Comparison of ENCODE assay signal across 7 cellular contexts in genomic region chr14:101643651-101644050, GRCh38.
"Had no signal": no experiment of that assay in that cellular context is flagged by ENCODE, and none has a peak within 500 bp of the region (broad histone marks: within the 10 kb centered on the region; RNA-seq: fewer than 3 reads in every experiment).

No MANE protein-coding gene starts in this region.

- ATAC-seq: HepG2 had no signal

- FAIRE-seq: HepG2, HTR-8/SVneo had no signal

- DNase-seq: IMR-90, KBM-7, KG1 had no signal

- H3K4me2 ChIP-seq: KMS-11 had no signal

- H3K27ac ChIP-seq: HL-60, KMS-11 had no signal

- H3K9ac ChIP-seq: KMS-11 had no signal
